Comparison of ENCODE assay signal across 25 cellular contexts in the genomic region with DNA sequence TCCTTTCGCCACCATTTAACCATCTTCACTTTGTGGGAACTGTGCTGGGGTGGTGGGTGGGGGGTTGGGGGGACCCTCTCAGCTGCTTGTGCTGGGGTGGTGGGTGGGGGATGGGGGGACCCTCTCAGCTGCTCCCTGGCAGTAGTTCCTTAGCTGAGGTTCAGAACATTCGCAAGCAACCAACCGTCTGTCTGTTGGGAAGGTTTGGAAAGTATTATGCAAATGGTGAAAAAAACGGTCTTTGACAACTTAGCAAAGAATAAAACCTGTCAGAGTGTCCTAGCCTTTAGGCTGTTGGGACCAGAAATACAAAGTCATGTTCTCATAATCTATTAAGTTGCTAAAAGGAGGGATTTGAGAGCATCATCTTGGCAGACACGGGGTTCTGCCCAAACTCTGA.
"Had no signal": no experiment of that assay in that cellular context is flagged by ENCODE, and none has a peak within 500 bp of the region (broad histone marks: within the 10 kb centered on the region; RNA-seq: fewer than 3 reads in every experiment).

No MANE protein-coding gene starts in this region.

- H3K27me3 Mint-ChIP-seq: activated naive CD8-positive, alpha-beta T cell; activated T-cell treated with anti-CD3 and anti-CD28 coated beads, Interleukin-2, amount 50 U/mL, for 24 hours; activated T-helper 17 cell treated with anti-CD3 and anti-CD28 coated beads, Interleukin-2, amount 50 U/mL, for 72 hours; naive B cell had no signal

- H3K4me1 ChIP-seq: adrenal gland, ascending aorta, sigmoid colon, testis, vagina had no signal

- H3K36me3 Mint-ChIP-seq: activated naive CD8-positive, alpha-beta T cell; immature natural killer cell; naive B cell; WTC11 had no signal

- H3K9me3 Mint-ChIP-seq: activated T-cell treated with anti-CD3 and anti-CD28 coated beads, Interleukin-2, amount 50 U/mL, for 24 hours; activated T-helper 17 cell treated with anti-CD3 and anti-CD28 coated beads, Interleukin-2, amount 50 U/mL, for 72 hours; immature natural killer cell; naive B cell; WTC11 had no signal

- H3K27ac Mint-ChIP-seq: activated T-cell treated with anti-CD3 and anti-CD28 coated beads, Interleukin-2, amount 50 U/mL, for 24 hours; activated T-helper 17 cell treated with anti-CD3 and anti-CD28 coated beads, Interleukin-2, amount 50 U/mL, for 72 hours; WTC11 had no signal

- H3K9me3 ChIP-seq: adrenal gland, ascending aorta, left lung, sigmoid colon, testis, vagina had no signal

- H3K27ac ChIP-seq: adrenal gland, ascending aorta, sigmoid colon, testis, vagina had no signal

- H3K36me3 ChIP-seq: adrenal gland, ascending aorta, left lung, sigmoid colon, vagina had no signal

- H3K4me3 ChIP-seq: adrenal gland, ascending aorta, left lung, lung, sigmoid colon, smooth muscle cell, testis, vagina had no signal

- H3K4me1 Mint-ChIP-seq: activated T-helper 17 cell treated with anti-CD3 and anti-CD28 coated beads, Interleukin-2, amount 50 U/mL, for 72 hours; naive B cell had no signal

- H3K4me3 Mint-ChIP-seq: activated naive CD8-positive, alpha-beta T cell; activated T-cell treated with anti-CD3 and anti-CD28 coated beads, Interleukin-2, amount 50 U/mL, for 24 hours; activated T-helper 17 cell treated with anti-CD3 and anti-CD28 coated beads, Interleukin-2, amount 50 U/mL, for 72 hours; naive B cell; WTC11 had no signal

- DNase-seq: activated CD4-positive, alpha-beta T cell treated with anti-CD3 and anti-CD28 coated beads, Interleukin-2, amount 50 U/mL, for 4 hours; activated CD8-positive, alpha-beta memory T cell treated with anti-CD3 and anti-CD28 coated beads for 24 hours; activated CD8-positive, alpha-beta memory T cell treated with anti-CD3 and anti-CD28 coated beads, Interleukin-2, amount 50 U/mL, for 4 hours; activated naive CD4-positive, alpha-beta T cell; activated T-cell treated with anti-CD3 and anti-CD28 coated beads, Interleukin-2, amount 50 U/mL, for 24 hours; adrenal gland; central memory CD4-positive, alpha-beta T cell; effector memory CD4-positive, alpha-beta T cell; foreskin melanocyte; immature natural killer cell; left lung; naive B cell; occipital lobe; retina; stimulated activated CD4-positive, alpha-beta T cell treated with anti-CD3 and anti-CD28 coated beads, Interleukin-4, amount 100 ng/mL, for 1 hour; stimulated activated naive CD4-positive, alpha-beta T cell; testis had no signal

- H3K27me3 ChIP-seq: adrenal gland, ascending aorta, left lung, sigmoid colon, testis, vagina had no signal

- H3K4me2 ChIP-seq: smooth muscle cell had no signal
